9 cellular contexts compared by ENCODE assay signal in the genomic region with DNA sequence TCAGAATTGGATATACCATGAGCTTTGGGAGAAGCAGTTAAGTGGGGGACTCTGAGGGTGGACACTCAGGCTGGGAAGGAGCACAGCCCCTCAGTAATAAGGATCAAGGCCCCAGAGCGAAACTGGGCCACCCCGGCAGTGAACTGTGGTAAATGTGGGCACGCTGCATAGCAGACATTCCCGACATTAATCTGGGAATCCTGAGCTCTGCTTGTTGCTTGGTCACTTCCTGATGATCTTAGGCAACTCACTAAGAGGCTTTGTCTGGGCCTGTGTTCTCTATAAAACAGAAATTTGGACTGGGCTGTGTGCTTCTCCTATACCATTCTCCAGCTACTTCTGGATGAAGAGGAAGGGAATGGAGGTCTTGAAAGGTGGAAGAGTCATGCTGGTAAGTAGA. TPM values are rescaled to one million over a fixed set of nuclear protein-coding genes. Genes with fewer than 3 reads are reported as not detected.
A peak's percentile ranks its signal among the peaks of the same experiment; 100 is the strongest.
DNase-seq lines count a peak whose midpoint lies in the region; ATAC-seq and TF ChIP-seq lines count a peak whose summit lies in the region.
"Had no signal": no experiment of that assay in that cellular context is flagged by ENCODE, and none has a peak within 500 bp of the region (broad histone marks: within the 10 kb centered on the region; RNA-seq: fewer than 3 reads in every experiment).

No MANE protein-coding gene starts in this region.

- H3K36me3 ChIP-seq in A673 (ENCODE audit: insufficient read depth, low read length, poor library complexity, severe bottlenecking) = no peaks in the 10 kb centered on the region

- H3K27me3 ChIP-seq in A673 (replicated peaks; ENCODE audit: insufficient read depth, low read depth, low read length, poor library complexity) = no peaks in the 10 kb centered on the region

- intact Hi-C loops in A673 (cut with micrococcal nuclease; ENCODE audit: unreplicated experiment) = no loop called here

- DNase-seq in GM03348 (ENCODE audit: low spot score) (peak; percentile 58), SK-MEL-5 (ENCODE audit: low read depth, low spot score) (peak; percentile 58), fibroblast of peridontal ligament (ENCODE audit: extremely low read depth) (peak; percentile 85), retina (peak; percentile 19), A673 (ENCODE audit: low spot score) (no peak), cerebellar nuclear complex (lab: John Stamatoyannopoulos, UW) (no peak), NCI-H1930 (lab: John Stamatoyannopoulos, UW) (no peak)
- DNase-seq: activated CD4-positive, alpha-beta T cell treated with anti-CD3 and anti-CD28 coated beads, Interleukin-2, amount 10 ng/mL, durations not matched to agents 7 days and 5 days had no signal

- CTCF ChIA-PET in A673 (lab: Charles Lee) = no interaction called here

- BruUV-seq in A673 (replicated peaks; lab: Mats Ljungman, UMichigan) = no TSS peak

- TF ChIP-seq CTCF in A673 (conservative IDR thresholded peaks at IDR 0.05; ENCODE audit: low read depth, low read length) = no peak

- H3K9me3 ChIP-seq in A673 (ENCODE audit: low read depth, low read length, poor library complexity, severe bottlenecking) = no peaks in the 10 kb centered on the region

- POLR2A ChIA-PET in A673 (lab: Charles Lee; ENCODE audit: low non-redundant PET) = no interaction called here

- no peak for ATAC-seq in HG02623 (IDR thresholded peaks at IDR 0.05; ENCODE audit: unreplicated experiment)

- no peak overlapping the region for H3K27ac ChIP-seq in A673 (ENCODE audit: low read depth, low read length, poor library complexity, severe bottlenecking)

- peaks cover 20% of the 10 kb centered on the region for H3K4me1 ChIP-seq in A673 (ENCODE audit: insufficient read depth, low read length, poor library complexity, severe bottlenecking)

- H3K4me3 ChIP-seq in A673 (ENCODE audit: low read depth, low read length, poor library complexity, severe bottlenecking) = no peak overlapping the region

- in situ Hi-C loops in SK-MEL-5 (cut with HindIII; ENCODE audit: low pct_unique_long_range_greater_than_20kb, low sequenced_read_pairs) = no loop called here

RNA-seq across cellular contexts. Expression of gene TGFBRAP1, which starts 4.8 kb away (rescaled TPM):
- 25.1 and 25.5 TPM in 2 replicates for total RNA-seq in SK-MEL-5 (2014; rRNA removed; shearing (Covaris generic))
- 23.8 and 31.1 TPM in 2 replicates for polyA plus RNA-seq in SK-MEL-5 (2015; cell fraction: cytosol; rRNA removed)
- polyA plus RNA-seq in SK-MEL-5 (2015; cell fraction: nucleus; rRNA removed) = 23.5 and 24.9 TPM in 2 replicates
- 22.8 and 24.8 TPM in 2 replicates for total RNA-seq in A673 (2021)

RNA-seq across cellular contexts. Expression of gene C2orf49, which starts 12.6 kb away (rescaled TPM):
- total RNA-seq in SK-MEL-5 (2014; rRNA removed; shearing (Covaris generic)) = 19.1 and 20.4 TPM in 2 replicates
- 14.8 and 15.5 TPM in 2 replicates for polyA plus RNA-seq in SK-MEL-5 (2015; cell fraction: cytosol; rRNA removed)
- polyA plus RNA-seq in SK-MEL-5 (2015; cell fraction: nucleus; rRNA removed) = 14.2 and 17.6 TPM in 2 replicates
- total RNA-seq in A673 (2021) = 21.5 and 24.8 TPM in 2 replicates

Comparison
In these comparisons a context has a peak if more than half of its experiments do, and no peak if none do; other contexts are left out.
1. DNase-seq: peak in GM03348 (single experiment), SK-MEL-5 (single experiment), fibroblast of peridontal ligament (single experiment) and retina (single experiment); none in A673 (single experiment), cerebellar nuclear complex (0 of 2) and NCI-H1930 (0 of 2).